1 cellular context compared by ENCODE assay signal in the genomic region with DNA sequence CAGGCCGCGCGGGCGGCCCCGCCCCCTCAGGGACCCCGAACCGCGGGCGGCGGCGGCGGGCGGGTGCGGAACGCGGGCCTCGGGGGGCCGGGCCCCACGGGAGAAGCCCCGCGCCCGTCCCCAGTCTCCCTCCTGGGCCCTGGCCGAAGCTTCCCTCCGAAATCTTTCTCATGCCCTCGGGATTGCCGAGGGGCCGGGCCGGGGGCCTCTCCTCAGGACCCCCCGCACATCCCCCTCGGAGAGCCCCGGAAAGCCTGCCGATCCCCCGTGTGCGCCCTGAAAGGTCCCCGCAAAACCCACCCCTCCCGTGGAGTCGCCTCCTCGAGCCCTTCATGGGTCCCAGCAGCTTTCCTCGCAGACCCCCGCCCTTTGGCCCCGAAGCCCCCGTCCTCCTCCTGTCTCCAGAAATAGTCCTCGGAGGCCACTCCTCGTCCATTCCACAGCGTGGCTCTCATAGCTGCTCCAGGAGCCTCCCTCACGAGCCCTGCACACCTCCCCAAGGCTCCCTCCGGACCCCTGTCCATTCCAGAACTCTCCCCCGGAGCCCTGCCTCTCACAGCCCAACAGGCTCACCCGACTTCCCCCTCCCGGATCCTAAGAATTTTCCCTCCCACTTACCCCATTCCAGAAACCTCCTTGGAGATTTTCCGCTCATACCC.
TF ChIP-seq lines count a peak whose summit lies in the region.

No MANE protein-coding gene starts in this region.

TF ChIP-seq in GM23338, 12 proteins besides CTCF, POLR2A, EP300 and RAD21:
- TF ChIP-seq, protein P1, sequence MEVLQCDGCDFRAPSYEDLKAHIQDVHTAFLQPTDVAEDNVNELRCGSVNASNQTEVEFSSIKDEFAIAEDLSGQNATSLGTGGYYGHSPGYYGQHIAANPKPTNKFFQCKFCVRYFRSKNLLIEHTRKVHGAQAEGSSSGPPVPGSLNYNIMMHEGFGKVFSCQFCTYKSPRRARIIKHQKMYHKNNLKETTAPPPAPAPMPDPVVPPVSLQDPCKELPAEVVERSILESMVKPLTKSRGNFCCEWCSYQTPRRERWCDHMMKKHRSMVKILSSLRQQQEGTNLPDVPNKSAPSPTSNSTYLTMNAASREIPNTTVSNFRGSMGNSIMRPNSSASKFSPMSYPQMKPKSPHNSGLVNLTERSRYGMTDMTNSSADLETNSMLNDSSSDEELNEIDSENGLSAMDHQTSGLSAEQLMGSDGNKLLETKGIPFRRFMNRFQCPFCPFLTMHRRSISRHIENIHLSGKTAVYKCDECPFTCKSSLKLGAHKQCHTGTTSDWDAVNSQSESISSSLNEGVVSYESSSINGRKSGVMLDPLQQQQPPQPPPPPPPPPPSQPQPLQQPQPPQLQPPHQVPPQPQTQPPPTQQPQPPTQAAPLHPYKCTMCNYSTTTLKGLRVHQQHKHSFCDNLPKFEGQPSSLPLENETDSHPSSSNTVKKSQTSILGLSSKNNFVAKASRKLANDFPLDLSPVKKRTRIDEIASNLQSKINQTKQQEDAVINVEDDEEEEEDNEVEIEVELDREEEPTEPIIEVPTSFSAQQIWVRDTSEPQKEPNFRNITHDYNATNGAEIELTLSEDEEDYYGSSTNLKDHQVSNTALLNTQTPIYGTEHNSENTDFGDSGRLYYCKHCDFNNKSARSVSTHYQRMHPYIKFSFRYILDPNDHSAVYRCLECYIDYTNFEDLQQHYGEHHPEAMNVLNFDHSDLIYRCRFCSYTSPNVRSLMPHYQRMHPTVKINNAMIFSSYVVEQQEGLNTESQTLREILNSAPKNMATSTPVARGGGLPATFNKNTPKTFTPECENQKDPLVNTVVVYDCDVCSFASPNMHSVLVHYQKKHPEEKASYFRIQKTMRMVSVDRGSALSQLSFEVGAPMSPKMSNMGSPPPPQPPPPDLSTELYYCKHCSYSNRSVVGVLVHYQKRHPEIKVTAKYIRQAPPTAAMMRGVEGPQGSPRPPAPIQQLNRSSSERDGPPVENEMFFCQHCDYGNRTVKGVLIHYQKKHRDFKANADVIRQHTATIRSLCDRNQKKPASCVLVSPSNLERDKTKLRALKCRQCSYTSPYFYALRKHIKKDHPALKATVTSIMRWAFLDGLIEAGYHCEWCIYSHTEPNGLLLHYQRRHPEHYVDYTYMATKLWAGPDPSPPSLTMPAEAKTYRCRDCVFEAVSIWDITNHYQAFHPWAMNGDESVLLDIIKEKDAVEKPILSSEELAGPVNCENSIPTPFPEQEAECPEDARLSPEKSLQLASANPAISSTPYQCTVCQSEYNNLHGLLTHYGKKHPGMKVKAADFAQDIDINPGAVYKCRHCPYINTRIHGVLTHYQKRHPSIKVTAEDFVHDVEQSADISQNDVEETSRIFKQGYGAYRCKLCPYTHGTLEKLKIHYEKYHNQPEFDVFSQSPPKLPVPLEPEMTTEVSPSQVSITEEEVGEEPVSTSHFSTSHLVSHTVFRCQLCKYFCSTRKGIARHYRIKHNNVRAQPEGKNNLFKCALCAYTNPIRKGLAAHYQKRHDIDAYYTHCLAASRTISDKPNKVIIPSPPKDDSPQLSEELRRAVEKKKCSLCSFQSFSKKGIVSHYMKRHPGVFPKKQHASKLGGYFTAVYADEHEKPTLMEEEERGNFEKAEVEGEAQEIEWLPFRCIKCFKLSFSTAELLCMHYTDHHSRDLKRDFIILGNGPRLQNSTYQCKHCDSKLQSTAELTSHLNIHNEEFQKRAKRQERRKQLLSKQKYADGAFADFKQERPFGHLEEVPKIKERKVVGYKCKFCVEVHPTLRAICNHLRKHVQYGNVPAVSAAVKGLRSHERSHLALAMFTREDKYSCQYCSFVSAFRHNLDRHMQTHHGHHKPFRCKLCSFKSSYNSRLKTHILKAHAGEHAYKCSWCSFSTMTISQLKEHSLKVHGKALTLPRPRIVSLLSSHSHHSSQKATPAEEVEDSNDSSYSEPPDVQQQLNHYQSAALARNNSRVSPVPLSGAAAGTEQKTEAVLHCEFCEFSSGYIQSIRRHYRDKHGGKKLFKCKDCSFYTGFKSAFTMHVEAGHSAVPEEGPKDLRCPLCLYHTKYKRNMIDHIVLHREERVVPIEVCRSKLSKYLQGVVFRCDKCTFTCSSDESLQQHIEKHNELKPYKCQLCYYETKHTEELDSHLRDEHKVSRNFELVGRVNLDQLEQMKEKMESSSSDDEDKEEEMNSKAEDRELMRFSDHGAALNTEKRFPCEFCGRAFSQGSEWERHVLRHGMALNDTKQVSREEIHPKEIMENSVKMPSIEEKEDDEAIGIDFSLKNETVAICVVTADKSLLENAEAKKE (CRISPR knock-in tag; IDR thresholded peaks at IDR 0.05), result no peak
- TF ChIP-seq EZH2phosphoT487 (IDR thresholded peaks at IDR 0.05; ENCODE audit: unreplicated experiment) (no peak), POLR2AphosphoS5 (IDR thresholded peaks at IDR 0.05; ENCODE audit: low read depth) (no peak), CREB1 (CRISPR knock-in tag; IDR thresholded peaks at IDR 0.05; ENCODE audit: low read depth) (no peak), ZNF114 (CRISPR knock-in tag; IDR thresholded peaks at IDR 0.05) (no peak), STAT1 (IDR thresholded peaks at IDR 0.05; ENCODE audit: unreplicated experiment) (no peak)
- TF ChIP-seq, protein P2, sequence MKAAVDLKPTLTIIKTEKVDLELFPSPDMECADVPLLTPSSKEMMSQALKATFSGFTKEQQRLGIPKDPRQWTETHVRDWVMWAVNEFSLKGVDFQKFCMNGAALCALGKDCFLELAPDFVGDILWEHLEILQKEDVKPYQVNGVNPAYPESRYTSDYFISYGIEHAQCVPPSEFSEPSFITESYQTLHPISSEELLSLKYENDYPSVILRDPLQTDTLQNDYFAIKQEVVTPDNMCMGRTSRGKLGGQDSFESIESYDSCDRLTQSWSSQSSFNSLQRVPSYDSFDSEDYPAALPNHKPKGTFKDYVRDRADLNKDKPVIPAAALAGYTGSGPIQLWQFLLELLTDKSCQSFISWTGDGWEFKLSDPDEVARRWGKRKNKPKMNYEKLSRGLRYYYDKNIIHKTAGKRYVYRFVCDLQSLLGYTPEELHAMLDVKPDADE (IDR thresholded peaks at IDR 0.05), result no peak
